1 cellular context compared by ENCODE assay signal in genomic region chr10:116470071-116470470, GRCh38.
TF ChIP-seq lines count a peak whose summit lies in the region.

No MANE protein-coding gene starts in this region.

TF ChIP-seq in SK-N-SH, 30 proteins besides CTCF, POLR2A, EP300 and RAD21 (continued from another document):
- no peak for TF ChIP-seq IRF3 (IDR thresholded peaks at IDR 0.05; ENCODE audit: low read depth, low read length)
- no peak for TF ChIP-seq ZBTB33 (IDR thresholded peaks at IDR 0.05; ENCODE audit: borderline replicate concordance, low read depth)
- TF ChIP-seq RFX5 (IDR thresholded peaks at IDR 0.05; ENCODE audit: low read length): no peak
- no peak for TF ChIP-seq TEAD4 (IDR thresholded peaks at IDR 0.05; ENCODE audit: borderline replicate concordance, insufficient read depth)
- no peak for TF ChIP-seq USF1 (IDR thresholded peaks at IDR 0.05; ENCODE audit: borderline replicate concordance, low read depth)
- TF ChIP-seq EZH2phosphoT487 (IDR thresholded peaks at IDR 0.05; ENCODE audit: borderline replicate concordance, low read depth): no peak
- no peak for TF ChIP-seq POLR2AphosphoS5 (IDR thresholded peaks at IDR 0.05; ENCODE audit: low read depth, low read length)
- TF ChIP-seq GABPA (IDR thresholded peaks at IDR 0.05; ENCODE audit: low read depth): no peak
